ENCODE assay signal across 8 cellular contexts in genomic region chr21:14057841-14058481, GRCh38.
DNase-seq lines count a peak whose midpoint lies in the region; ATAC-seq, FAIRE-seq and TF ChIP-seq lines count a peak whose summit lies in the region.
"Not testable (repeated sequence)": the region's sequence is repeated elsewhere in the genome, so short reads cannot be mapped to it uniquely, and the experiment has no call there.

No MANE protein-coding gene starts in this region.

- POLR2A ChIA-PET in Caco-2 (lab: Charles Lee): not testable (repeated sequence)

- H3K36me3 ChIP-seq in Caco-2 (ENCODE audit: control insufficient read depth, insufficient read depth, low read length); RWPE2 (ENCODE audit: low read depth); astrocyte (ENCODE audit: insufficient read depth, low read length); esophagus squamous epithelium; heart left ventricle; lower lobe of right lung: not testable (repeated sequence)

- not testable (repeated sequence) for FAIRE-seq in astrocyte (lab: Jason Lieb, UNC)

- not testable (repeated sequence) for H3K9me3 Mint-ChIP-seq in Caco-2 (ENCODE audit: unreplicated experiment); astrocyte (ENCODE audit: unreplicated experiment); stimulated activated effector memory CD8-positive, alpha-beta T cell treated with anti-CD3 and anti-CD28 coated beads, Interleukin-12 subunit alpha, Interleukin-12 subunit beta, amount 100 ng/mL, for 72 hours

- TF ChIP-seq POLR2A in esophagus squamous epithelium (IDR thresholded peaks at IDR 0.05); heart left ventricle (IDR thresholded peaks at IDR 0.05): not testable (repeated sequence)

- not testable (repeated sequence) for H3K27me3 ChIP-seq in Caco-2 (replicated peaks; ENCODE audit: control insufficient read depth, insufficient read depth, low read length); RWPE2 (ENCODE audit: insufficient read depth, poor library complexity, severe bottlenecking); astrocyte (ENCODE audit: insufficient read depth, low read length); esophagus squamous epithelium; heart left ventricle; lower lobe of right lung (ENCODE audit: low read depth)

- not testable (repeated sequence) for H3K9ac ChIP-seq in astrocyte (ENCODE audit: low read length)

- not testable (repeated sequence) for H3K36me3 Mint-ChIP-seq in Caco-2 (ENCODE audit: insufficient read depth, unreplicated experiment); astrocyte (ENCODE audit: low read depth, unreplicated experiment); stimulated activated effector memory CD8-positive, alpha-beta T cell treated with anti-CD3 and anti-CD28 coated beads, Interleukin-12 subunit alpha, Interleukin-12 subunit beta, amount 100 ng/mL, for 72 hours

- H3K4me1 Mint-ChIP-seq in Caco-2 (ENCODE audit: low read depth, unreplicated experiment); astrocyte (ENCODE audit: low read depth, unreplicated experiment); stimulated activated effector memory CD8-positive, alpha-beta T cell treated with anti-CD3 and anti-CD28 coated beads, Interleukin-12 subunit alpha, Interleukin-12 subunit beta, amount 100 ng/mL, for 72 hours: not testable (repeated sequence)

- H3K4me3 ChIP-seq in Caco-2 (ENCODE audit: low read depth, low read length); RWPE2 (ENCODE audit: severe bottlenecking); astrocyte (ENCODE audit: insufficient read depth, low read depth, low read length); esophagus squamous epithelium; heart left ventricle; lower lobe of right lung: not testable (repeated sequence)

- TF ChIP-seq CTCF in Caco-2 (IDR thresholded peaks at IDR 0.05; ENCODE audit: insufficient read depth in 1 of 2, low read depth in 1 of 2, low read length in 1 of 2, severe bottlenecking in 1 of 2, unreplicated experiment in 1 of 2); RWPE2 (IDR thresholded peaks at IDR 0.05; ENCODE audit: poor library complexity, severe bottlenecking); astrocyte (IDR thresholded peaks at IDR 0.05; ENCODE audit: insufficient read depth, low read depth, low read length); esophagus squamous epithelium (IDR thresholded peaks at IDR 0.05); heart left ventricle (IDR thresholded peaks at IDR 0.05); lower lobe of right lung (IDR thresholded peaks at IDR 0.05): not testable (repeated sequence)

- H3K79me2 ChIP-seq in astrocyte (ENCODE audit: insufficient read depth, low read length): peaks cover 38% of the 10 kb centered on the region

- H3K27ac ChIP-seq in RWPE2 (ENCODE audit: poor library complexity, severe bottlenecking) (peak overlapping the region; percentile 20), esophagus squamous epithelium (peak overlapping the region; percentile 67 to 88 (median 82)), heart left ventricle (peak overlapping the region in 1 of 12 donors; percentile 64)
- not testable (repeated sequence) for H3K27ac ChIP-seq in astrocyte (ENCODE audit: low read depth, low read length); lower lobe of right lung

- 70 to 76% methylated on average over 2 to 8 of the region's 10 CpGs for WGBS in esophagus squamous epithelium, 2 donors
- WGBS in heart left ventricle, 4 donors: 85 to 92% (median 89%) methylated on average over 7 to 10 of the region's 10 CpGs

- CTCF ChIA-PET in Caco-2 (lab: Charles Lee): not testable (repeated sequence)

- intact Hi-C loops in Caco-2 (cut with micrococcal nuclease; ENCODE audit: unreplicated experiment); esophagus squamous epithelium (cut with DNase I); heart left ventricle (cut with DNase I); lower lobe of right lung (cut with DNase I): not testable (repeated sequence)

- not testable (repeated sequence) for H3K27me3 Mint-ChIP-seq in Caco-2 (ENCODE audit: insufficient read depth, unreplicated experiment); astrocyte (ENCODE audit: low read depth, unreplicated experiment)

- H4K20me1 ChIP-seq in astrocyte (ENCODE audit: insufficient read depth, low read length): not testable (repeated sequence)

- DNase-seq in Caco-2; RWPE2 (ENCODE audit: low spot score); esophagus squamous epithelium (lab: John Stamatoyannopoulos, UW); heart left ventricle; stimulated activated effector memory CD8-positive, alpha-beta T cell treated with anti-CD3 and anti-CD28 coated beads, Interleukin-12 subunit alpha, Interleukin-12 subunit beta, amount 100 ng/mL, for 72 hours (ENCODE audit: low spot score in 2 of 2): not testable (repeated sequence)
- DNase-seq in HS-5 (ENCODE audit: low read depth) (peak; percentile 23), astrocyte (ENCODE audit: low read depth) (peak; percentile 8), lower lobe of right lung (peak; percentile 25)

- H3K4me3 Mint-ChIP-seq in Caco-2 (ENCODE audit: unreplicated experiment); astrocyte (ENCODE audit: unreplicated experiment); stimulated activated effector memory CD8-positive, alpha-beta T cell treated with anti-CD3 and anti-CD28 coated beads, Interleukin-12 subunit alpha, Interleukin-12 subunit beta, amount 100 ng/mL, for 72 hours: not testable (repeated sequence)

- not testable (repeated sequence) for H2AFZ ChIP-seq in astrocyte (ENCODE audit: low read depth, low read length)

- H3K4me1 ChIP-seq in Caco-2; RWPE2 (ENCODE audit: insufficient read depth, poor library complexity, severe bottlenecking); astrocyte (ENCODE audit: insufficient read depth, low read length); heart left ventricle; lower lobe of right lung: not testable (repeated sequence)
- peaks cover 0 to 46% (median 0%) of the 10 kb centered on the region in 3 donors for H3K4me1 ChIP-seq in esophagus squamous epithelium

- H3K4me2 ChIP-seq in astrocyte (ENCODE audit: low read length): not testable (repeated sequence)

- BruUV-seq in Caco-2 (replicated peaks; lab: Mats Ljungman, UMichigan): not testable (repeated sequence)

- ATAC-seq in RWPE2 (ENCODE audit: low read depth): peak; percentile 86
- peak in 3 of 4 donors; percentile 20 to 49 (median 25) for ATAC-seq in heart left ventricle
- ATAC-seq in lower lobe of right lung: peak; percentile 25 to 47
- ATAC-seq in stimulated activated effector memory CD8-positive, alpha-beta T cell treated with anti-CD3 and anti-CD28 coated beads, Interleukin-12 subunit alpha, Interleukin-12 subunit beta, amount 100 ng/mL, for 72 hours: peak; percentile 40

- H3K9me3 ChIP-seq in Caco-2; RWPE2 (ENCODE audit: severe bottlenecking); astrocyte (ENCODE audit: insufficient read depth, low read depth, low read length); esophagus squamous epithelium; heart left ventricle; lower lobe of right lung: not testable (repeated sequence)

- peak overlapping the region; percentile 59 for H3K27ac Mint-ChIP-seq in Caco-2 (ENCODE audit: unreplicated experiment)
- H3K27ac Mint-ChIP-seq in astrocyte (ENCODE audit: unreplicated experiment); stimulated activated effector memory CD8-positive, alpha-beta T cell treated with anti-CD3 and anti-CD28 coated beads, Interleukin-12 subunit alpha, Interleukin-12 subunit beta, amount 100 ng/mL, for 72 hours: not testable (repeated sequence)

Comparison
In these comparisons a context has a peak if more than half of its experiments do, and no peak if none do; other contexts are left out.
1. ATAC-seq: peak in every context shown above with its lines; median percentile 86 in RWPE2; 40 in stimulated activated effector memory CD8-positive, alpha-beta T cell treated with anti-CD3 and anti-CD28 coated beads, Interleukin-12 subunit alpha, Interleukin-12 subunit beta, amount 100 ng/mL, for 72 hours; 36 in lower lobe of right lung; 25 in heart left ventricle.